In the genomic region with DNA sequence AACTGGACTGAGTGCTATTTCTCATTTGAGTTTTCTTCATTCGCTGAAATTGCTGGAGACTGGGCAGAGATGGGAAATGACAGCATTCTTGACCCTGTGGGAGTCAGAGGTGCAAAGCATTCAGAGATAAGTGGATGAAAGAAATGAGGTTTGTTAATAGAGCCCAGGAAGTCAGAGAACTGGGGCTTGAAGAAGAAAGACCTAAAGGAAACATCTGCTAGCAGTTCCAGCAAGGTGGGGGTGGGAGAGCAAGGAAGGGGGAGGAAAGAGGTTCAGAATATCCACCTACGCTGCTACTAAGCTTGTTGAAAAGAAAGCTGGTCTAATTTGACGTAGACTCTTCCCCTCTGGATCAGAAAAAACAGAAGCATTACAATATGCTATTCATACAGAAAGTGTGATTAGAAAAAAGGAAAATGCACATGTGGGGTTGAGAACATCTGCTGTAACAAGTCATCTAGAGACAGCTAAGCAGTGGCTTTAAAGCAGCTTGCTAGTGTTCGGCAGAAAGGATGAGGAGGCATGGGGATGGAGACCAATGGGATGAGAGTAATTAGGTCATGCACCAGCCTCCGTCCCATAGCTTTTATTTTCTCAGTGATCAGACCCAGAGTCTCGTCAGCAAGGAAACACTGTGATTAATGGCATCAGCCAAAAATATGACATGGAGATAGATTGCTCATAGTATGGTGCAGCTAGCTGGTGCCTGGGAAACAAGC, we compare ENCODE assay signal across 8 cellular contexts. TPM values are rescaled to one million over a fixed set of nuclear protein-coding genes. Genes with fewer than 3 reads are reported as not detected.
DNase-seq lines count a peak whose midpoint lies in the region; ATAC-seq and TF ChIP-seq lines count a peak whose summit lies in the region.

No MANE protein-coding gene starts in this region.

- ATAC-seq in Right ventricle myocardium inferior, result peak; percentile 37
- peak; percentile 49 for ATAC-seq in HG03108 (IDR thresholded peaks at IDR 0.05; ENCODE audit: unreplicated experiment)
- no peak for ATAC-seq in SK-N-SH treated with all-trans-retinoic acid at 6 μM for 48 hours

- TF ChIP-seq CTCF in nephron (IDR thresholded peaks at IDR 0.05; ENCODE audit: unreplicated experiment in 3 of 3), result no peak

- H3K4me3 Mint-ChIP-seq in nephron, result peak overlapping the region; percentile 16 to 45 (median 17)

- intact Hi-C loops in Right ventricle myocardium inferior (cut with DNase I) (no loop called here), cardiac septum (cut with DNase I) (no loop called here)

- no peaks in the 10 kb centered on the region for H3K9me3 Mint-ChIP-seq in nephron

- H3K27ac Mint-ChIP-seq in nephron, result peak overlapping the region; percentile 73 to 88 (median 78)

- DNase-seq in Right ventricle myocardium inferior (ENCODE audit: missing footprints) (no peak), cardiac septum (ENCODE audit: low spot score) (no peak), GOT3 (lab: John Stamatoyannopoulos, UW) (no peak), T1000 (lab: John Stamatoyannopoulos, UW) (no peak)
- DNase-seq in activated naive CD4-positive, alpha-beta T cell treated with anti-CD3 and anti-CD28 coated beads, Interleukin-2, amount 50 U/mL, for 16 hours, result peak; percentile 49

- H3K36me3 Mint-ChIP-seq in nephron (ENCODE audit: low read depth), result peaks cover 37% of the 10 kb centered on the region

- H3K27me3 Mint-ChIP-seq in nephron (ENCODE audit: low read depth), result no peaks in the 10 kb centered on the region

- H3K4me1 Mint-ChIP-seq in nephron, result peaks cover 41% of the 10 kb centered on the region

TF ChIP-seq in SK-N-SH treated with all-trans-retinoic acid at 6 μM for 48 hours, 23 proteins besides CTCF, POLR2A, EP300 and RAD21:
- no peak for TF ChIP-seq TOX (CRISPR knock-in tag; IDR thresholded peaks at IDR 0.05; ENCODE audit: borderline replicate concordance)
- no peak for TF ChIP-seq ZNF565 (CRISPR knock-in tag; conservative IDR thresholded peaks at IDR 0.05; ENCODE audit: low read depth)
- no peak for TF ChIP-seq ISL1 (CRISPR knock-in tag; IDR thresholded peaks at IDR 0.05)

RNA-seq across cellular contexts. Expression of a gene that starts 29.7 kb away (rescaled TPM):
- total RNA-seq in Right ventricle myocardium inferior (27.5 TPM), cardiac septum (35.4 TPM)
